Comparison of ENCODE assay signal across 5 cellular contexts in genomic region chr1:236757640-236758039, GRCh38.
"Had no signal": no experiment of that assay in that cellular context is flagged by ENCODE, and none has a peak within 500 bp of the region (broad histone marks: within the 10 kb centered on the region; RNA-seq: fewer than 3 reads in every experiment).

No MANE protein-coding gene starts in this region.

- H3K4me3 ChIP-seq: K562 had no signal

- ATAC-seq: K562 had no signal

- FAIRE-seq: HTR-8/SVneo, K562 had no signal

- H3K27ac ChIP-seq: HL-60 had no signal

- DNase-seq: IMR-90, KBM-7 had no signal
